8 cellular contexts compared by ENCODE assay signal in genomic region chr2:8685697-8686358, GRCh38.
DNase-seq lines count a peak whose midpoint lies in the region; ATAC-seq, FAIRE-seq and TF ChIP-seq lines count a peak whose summit lies in the region.

No MANE protein-coding gene starts in this region.

- H3K36me3 Mint-ChIP-seq in central memory CD8-positive, alpha-beta T cell (ENCODE audit: insufficient read depth): peaks cover 30% of the 10 kb centered on the region

- H3K4me3 ChIP-seq in DND-41 (ENCODE audit: low read depth in 1 of 2, low read length in 2 of 2): peak overlapping the region in 1 of 2 experiments; percentile 62; a peak in 3 of 4 replicates

- no peak for FAIRE-seq in H54 (lab: Jason Lieb, UNC)

- H2AFZ ChIP-seq in DND-41 (ENCODE audit: low read depth, low read length): peak overlapping the region; percentile 73

- no peaks in the 10 kb centered on the region for H3K9me3 ChIP-seq in DND-41 (ENCODE audit: insufficient read depth, low read length, severe bottlenecking)

- peaks cover 6% of the 10 kb centered on the region; the same call in 1 of the 2 replicates for H4K20me1 ChIP-seq in DND-41 (ENCODE audit: insufficient read depth, low read length)

- peaks cover under 1% of the 10 kb centered on the region for H3K27me3 Mint-ChIP-seq in central memory CD8-positive, alpha-beta T cell

- peaks cover 27% of the 10 kb centered on the region for H3K4me1 ChIP-seq in DND-41 (ENCODE audit: insufficient read depth, low read length)

- no peaks in the 10 kb centered on the region for H3K27me3 ChIP-seq in DND-41 (ENCODE audit: insufficient read depth, low read length, poor library complexity)

- H3K27ac Mint-ChIP-seq in central memory CD8-positive, alpha-beta T cell (ENCODE audit: low read depth): no peak overlapping the region

- H3K4me2 ChIP-seq in DND-41 (ENCODE audit: insufficient read depth, low read length): peak overlapping the region; percentile 65

- H3K27ac ChIP-seq in DND-41 (ENCODE audit: low read length): peak overlapping the region; percentile 62

- peak; percentile 80 for DNase-seq in DND-41
- peak; percentile 77 for DNase-seq in H54 (ENCODE audit: insufficient read length, low spot score)
- DNase-seq in NCI-H1694 (lab: John Stamatoyannopoulos, UW): peak; percentile 49
- peak; percentile 58 to 63 (median 60) for DNase-seq in activated CD4-positive, CD25-positive, alpha-beta regulatory T cell (lab: John Stamatoyannopoulos, UW)
- DNase-seq in central memory CD8-positive, alpha-beta T cell (ENCODE audit: low spot score in 2 of 2): peak; percentile 73 to 89
- DNase-seq in kidney tubule cell (ENCODE audit: low spot score): peak; percentile 63
- peak; percentile 82 for DNase-seq in stimulated activated CD4-positive, alpha-beta T cell treated with anti-CD3 and anti-CD28 coated beads, Interleukin-15, amount 100 ng/mL, for 24 hours
- DNase-seq in SW 1271 (lab: John Stamatoyannopoulos, UW): no peak

- ATAC-seq in DND-41 (ENCODE audit: insufficient read depth, low read depth): peak; percentile 49
- no peak for ATAC-seq in central memory CD8-positive, alpha-beta T cell (replicated peaks; ENCODE audit: extremely low read depth, poor library complexity, severe bottlenecking)

- no peaks in the 10 kb centered on the region for H3K9me3 Mint-ChIP-seq in central memory CD8-positive, alpha-beta T cell

- H3K79me2 ChIP-seq in DND-41 (ENCODE audit: insufficient read depth, low read length): peaks cover 28% of the 10 kb centered on the region

- H3K4me1 Mint-ChIP-seq in central memory CD8-positive, alpha-beta T cell: peaks cover 19% of the 10 kb centered on the region

- TF ChIP-seq POLR2A in H54 (IDR thresholded peaks at IDR 0.05; ENCODE audit: low read depth, low read length): no peak

- TF ChIP-seq CTCF in DND-41 (IDR thresholded peaks at IDR 0.05; ENCODE audit: borderline replicate concordance, extremely low read depth, low read length, poor library complexity, severe bottlenecking): peak; percentile 98

- peak overlapping the region; percentile 62 for H3K9ac ChIP-seq in DND-41 (ENCODE audit: low read depth, low read length)

- H3K4me3 Mint-ChIP-seq in central memory CD8-positive, alpha-beta T cell: peak overlapping the region; percentile 59

- no peaks in the 10 kb centered on the region; the same call in 1 of the 2 replicates for H3K36me3 ChIP-seq in DND-41 (ENCODE audit: insufficient read depth, low read length)

Comparison
In these comparisons a context has a peak if more than half of its experiments do, and no peak if none do; other contexts are left out.
1. DNase-seq: peak in DND-41 (single experiment), H54 (single experiment), NCI-H1694 (single experiment), activated CD4-positive, CD25-positive, alpha-beta regulatory T cell (4 of 4), central memory CD8-positive, alpha-beta T cell (2 of 2), kidney tubule cell (single experiment) and stimulated activated CD4-positive, alpha-beta T cell treated with anti-CD3 and anti-CD28 coated beads, Interleukin-15, amount 100 ng/mL, for 24 hours (single experiment); none in SW 1271 (0 of 2).